8 cellular contexts compared by ENCODE assay signal in genomic region chr4:15006416-15007024, GRCh38. TPM values are rescaled to one million over a fixed set of nuclear protein-coding genes. Genes with fewer than 3 reads are reported as not detected.
DNase-seq lines count a peak whose midpoint lies in the region; ATAC-seq and TF ChIP-seq lines count a peak whose summit lies in the region.

No MANE protein-coding gene starts in this region.

- no peaks in the 10 kb centered on the region for H3K9me3 ChIP-seq in thoracic aorta

- no peaks in the 10 kb centered on the region for H3K27me3 Mint-ChIP-seq in activated naive CD4-positive, alpha-beta T cell treated with anti-CD3 and anti-CD28 coated beads, Interleukin-2, amount 10 ng/mL, durations not matched to agents 7 days and 5 days
- H3K27me3 Mint-ChIP-seq in effector memory CD8-positive, alpha-beta T cell, result no peaks in the 10 kb centered on the region

- no peak for DNase-seq in activated naive CD4-positive, alpha-beta T cell treated with anti-CD3 and anti-CD28 coated beads, Interleukin-2, amount 10 ng/mL, durations not matched to agents 7 days and 5 days
- DNase-seq in activated naive CD4-positive, alpha-beta T cell treated with anti-CD3 and anti-CD28 coated beads, Interleukin-2, amount 50 U/mL, for 16 hours, result no peak
- DNase-seq in SW480 (ENCODE audit: low spot score), result peak; percentile 9
- peak; percentile 34 for DNase-seq in fibroblast of villous mesenchyme (ENCODE audit: low read depth)
- DNase-seq in thoracic aorta (ENCODE audit: low spot score), result no peak
- no peak for DNase-seq in effector memory CD8-positive, alpha-beta T cell
- DNase-seq in H7, result no peak

- H3K36me3 ChIP-seq in thoracic aorta (peaks cover 9% of the 10 kb centered on the region), H7 (replicated peaks; ENCODE audit: control insufficient read depth, insufficient read depth, low read length) (no peaks in the 10 kb centered on the region)

- peak overlapping the region in 1 of 2 donors; percentile 100 for H3K27ac ChIP-seq in thoracic aorta

- CTCF ChIA-PET in activated naive CD4-positive, alpha-beta T cell treated with anti-CD3 and anti-CD28 coated beads, Interleukin-2, amount 10 ng/mL, durations not matched to agents 7 days and 5 days (lab: Charles Lee), result no interaction called here

- peaks cover 38% of the 10 kb centered on the region for H3K4me1 Mint-ChIP-seq in activated naive CD4-positive, alpha-beta T cell treated with anti-CD3 and anti-CD28 coated beads, Interleukin-2, amount 10 ng/mL, durations not matched to agents 7 days and 5 days
- H3K4me1 Mint-ChIP-seq in effector memory CD8-positive, alpha-beta T cell (ENCODE audit: low read depth in 2 of 2), result peaks cover 17 to 43% of the 10 kb centered on the region in 2 donors

- ATAC-seq in thoracic aorta (ENCODE audit: insufficient number of reproducible peaks, low FRiP score, low read depth), result no peak
- no peak for ATAC-seq in effector memory CD8-positive, alpha-beta T cell (replicated peaks)
- no peak for ATAC-seq in GM21717 (IDR thresholded peaks at IDR 0.05; ENCODE audit: unreplicated experiment)

- no peak overlapping the region for H3K27ac Mint-ChIP-seq in activated naive CD4-positive, alpha-beta T cell treated with anti-CD3 and anti-CD28 coated beads, Interleukin-2, amount 10 ng/mL, durations not matched to agents 7 days and 5 days
- peak overlapping the region in 1 of 2 donors; percentile 98 for H3K27ac Mint-ChIP-seq in effector memory CD8-positive, alpha-beta T cell

- peak; percentile 48 for TF ChIP-seq CTCF in fibroblast of villous mesenchyme (IDR thresholded peaks at IDR 0.05; ENCODE audit: insufficient read depth, low read depth, low read length)
- no peak for TF ChIP-seq CTCF in thoracic aorta (IDR thresholded peaks at IDR 0.05)

- H3K36me3 Mint-ChIP-seq in activated naive CD4-positive, alpha-beta T cell treated with anti-CD3 and anti-CD28 coated beads, Interleukin-2, amount 10 ng/mL, durations not matched to agents 7 days and 5 days, result peaks cover 29% of the 10 kb centered on the region
- peaks cover 47% of the 10 kb centered on the region for H3K36me3 Mint-ChIP-seq in effector memory CD8-positive, alpha-beta T cell (ENCODE audit: insufficient read depth)

- peaks cover 41 to 53% of the 10 kb centered on the region in 2 donors for H3K4me1 ChIP-seq in thoracic aorta (ENCODE audit: control insufficient read depth in 1 of 2, low read depth in 2 of 2)

- H3K4me3 ChIP-seq in fibroblast of villous mesenchyme (ENCODE audit: low read depth, low read length), result peak overlapping the region; percentile 88
- H3K4me3 ChIP-seq in thoracic aorta, result peak overlapping the region; percentile 99
- no peak overlapping the region for H3K4me3 ChIP-seq in H7 (ENCODE audit: insufficient read depth, low read depth, low read length)

- H3K27me3 ChIP-seq in thoracic aorta (replicated peaks; ENCODE audit: insufficient read depth), result no peaks in the 10 kb centered on the region
- peaks cover 20% of the 10 kb centered on the region for H3K27me3 ChIP-seq in H7 (ENCODE audit: control insufficient read depth, insufficient read depth, low read length)

- H3K4me3 Mint-ChIP-seq in activated naive CD4-positive, alpha-beta T cell treated with anti-CD3 and anti-CD28 coated beads, Interleukin-2, amount 10 ng/mL, durations not matched to agents 7 days and 5 days, result peak overlapping the region; percentile 68
- peak overlapping the region in 1 of 2 donors; percentile 92 for H3K4me3 Mint-ChIP-seq in effector memory CD8-positive, alpha-beta T cell

- no peaks in the 10 kb centered on the region for H3K9me3 Mint-ChIP-seq in activated naive CD4-positive, alpha-beta T cell treated with anti-CD3 and anti-CD28 coated beads, Interleukin-2, amount 10 ng/mL, durations not matched to agents 7 days and 5 days
- no peaks in the 10 kb centered on the region for H3K9me3 Mint-ChIP-seq in effector memory CD8-positive, alpha-beta T cell

RNA-seq across cellular contexts. Expression of gene CPEB2, which starts 4.2 kb away (rescaled TPM):
- 16.4 and 38.9 TPM in 2 replicates for total RNA-seq in fibroblast of villous mesenchyme
- total RNA-seq in thoracic aorta, result 10 to 100 TPM; 31.0 to 33.4 TPM
- 1.9 and 2.0 TPM in 2 replicates for total RNA-seq in H7 (2014; rRNA removed; shearing (Covaris generic))

Comparison
In these comparisons a context has a peak if more than half of its experiments do, and no peak if none do; other contexts are left out.
1. DNase-seq: peak in SW480 (single experiment) and fibroblast of villous mesenchyme (single experiment); none in activated naive CD4-positive, alpha-beta T cell treated with anti-CD3 and anti-CD28 coated beads, Interleukin-2, amount 10 ng/mL, durations not matched to agents 7 days and 5 days (single experiment), activated naive CD4-positive, alpha-beta T cell treated with anti-CD3 and anti-CD28 coated beads, Interleukin-2, amount 50 U/mL, for 16 hours (single experiment), thoracic aorta (single experiment), effector memory CD8-positive, alpha-beta T cell (0 of 3) and H7 (single experiment).